ENCODE assay signal across 26 cellular contexts in genomic region chr1:112506731-112507130, GRCh38.
"Had no signal": no experiment of that assay in that cellular context is flagged by ENCODE, and none has a peak within 500 bp of the region (broad histone marks: within the 10 kb centered on the region; RNA-seq: fewer than 3 reads in every experiment).

No MANE protein-coding gene starts in this region.

- H3K27ac Mint-ChIP-seq: activated CD4-positive, alpha-beta T cell treated with anti-CD3 and anti-CD28 coated beads for 36 hours; activated naive CD8-positive, alpha-beta T cell; activated T-cell treated with anti-CD3 and anti-CD28 coated beads, Interleukin-2, amount 50 U/mL, for 24 hours; activated T-helper 17 cell treated with anti-CD3 and anti-CD28 coated beads, Interleukin-2, amount 50 U/mL, for 72 hours; memory B cell; stimulated activated effector memory CD8-positive, alpha-beta T cell treated with anti-CD3 and anti-CD28 coated beads, Interleukin-12 subunit alpha, Interleukin-12 subunit beta, amount 100 ng/mL, for 72 hours had no signal

- ATAC-seq: activated CD4-positive, alpha-beta T cell treated with anti-CD3 and anti-CD28 coated beads for 36 hours; activated T-helper 17 cell treated with anti-CD3 and anti-CD28 coated beads, Interleukin-2, amount 50 U/mL, for 72 hours; gastroesophageal sphincter; left ventricle myocardium superior; sciatic nerve; stimulated activated effector memory CD8-positive, alpha-beta T cell treated with anti-CD3 and anti-CD28 coated beads, Interleukin-12 subunit alpha, Interleukin-12 subunit beta, amount 100 ng/mL, for 72 hours had no signal

- H3K4me3 ChIP-seq: adrenal gland, cardiac muscle cell, gastroesophageal sphincter, stomach, suprapubic skin, tibial nerve had no signal

- H3K27ac ChIP-seq: adrenal gland, cardiac muscle cell, epithelial cell of prostate, gastroesophageal sphincter, neutrophil, parathyroid adenoma, suprapubic skin, tibial nerve had no signal

- H3K79me2 ChIP-seq: parathyroid adenoma had no signal

- DNase-seq: activated CD4-positive, alpha-beta T cell treated with anti-CD3 and anti-CD28 coated beads for 36 hours; activated CD4-positive, alpha-beta T cell treated with anti-CD3 and anti-CD28 coated beads, Interleukin-2, amount 50 U/mL, for 4 hours; activated CD8-positive, alpha-beta memory T cell treated with anti-CD3 and anti-CD28 coated beads for 24 hours; activated CD8-positive, alpha-beta memory T cell treated with anti-CD3 and anti-CD28 coated beads, Interleukin-2, amount 50 U/mL, for 4 hours; activated T-cell treated with anti-CD3 and anti-CD28 coated beads, Interleukin-2, amount 50 U/mL, for 24 hours; adrenal gland; head of caudate nucleus; hypothalamus; left ventricle myocardium superior; small intestine; stimulated activated CD4-positive, alpha-beta T cell treated with anti-CD3 and anti-CD28 coated beads, Interleukin-2, amount 100 ng/mL, for 24 hours; stomach; T-helper 9 cell had no signal

- H2AFZ ChIP-seq: parathyroid adenoma had no signal

- H3K9me3 ChIP-seq: adrenal gland, gastroesophageal sphincter, neutrophil, stomach, suprapubic skin, tibial nerve had no signal

- H3K9me3 Mint-ChIP-seq: activated T-cell treated with anti-CD3 and anti-CD28 coated beads, Interleukin-2, amount 50 U/mL, for 24 hours; activated T-helper 17 cell treated with anti-CD3 and anti-CD28 coated beads, Interleukin-2, amount 50 U/mL, for 72 hours; memory B cell; stimulated activated effector memory CD8-positive, alpha-beta T cell treated with anti-CD3 and anti-CD28 coated beads, Interleukin-12 subunit alpha, Interleukin-12 subunit beta, amount 100 ng/mL, for 72 hours had no signal

- H3K36me3 ChIP-seq: adrenal gland, cardiac muscle cell, gastroesophageal sphincter, neutrophil, stomach, suprapubic skin, tibial nerve had no signal

- H3K9ac ChIP-seq: parathyroid adenoma had no signal

- H3K27me3 ChIP-seq: adrenal gland had no signal

- FAIRE-seq: islet of Langerhans, small intestine had no signal

- H3K4me1 Mint-ChIP-seq: activated T-helper 17 cell treated with anti-CD3 and anti-CD28 coated beads, Interleukin-2, amount 50 U/mL, for 72 hours; stimulated activated effector memory CD8-positive, alpha-beta T cell treated with anti-CD3 and anti-CD28 coated beads, Interleukin-12 subunit alpha, Interleukin-12 subunit beta, amount 100 ng/mL, for 72 hours had no signal

- H3K36me3 Mint-ChIP-seq: activated naive CD8-positive, alpha-beta T cell; memory B cell; stimulated activated effector memory CD8-positive, alpha-beta T cell treated with anti-CD3 and anti-CD28 coated beads, Interleukin-12 subunit alpha, Interleukin-12 subunit beta, amount 100 ng/mL, for 72 hours had no signal
